8 cellular contexts compared by ENCODE assay signal in genomic region chr17:3843935-3844516, GRCh38.
DNase-seq lines count a peak whose midpoint lies in the region; ATAC-seq and TF ChIP-seq lines count a peak whose summit lies in the region.

No MANE protein-coding gene starts in this region.

- ATAC-seq in HG03175 (IDR thresholded peaks at IDR 0.05; ENCODE audit: unreplicated experiment) (no peak), HG03442 (IDR thresholded peaks at IDR 0.05; ENCODE audit: unreplicated experiment) (no peak)

- no peak overlapping the region for H3K4me3 ChIP-seq in GM12864 (ENCODE audit: low read depth, low read length)

- TF ChIP-seq CTCF in 22Rv1 (IDR thresholded peaks at IDR 0.05) (peak; percentile 91), GM12864 (IDR thresholded peaks at IDR 0.05; ENCODE audit: low read depth, low read length, missing control alignments) (peak; percentile 88)

- DNase-seq in GM12864 (ENCODE audit: low read depth) (no peak), NCI-H748 treated with DMSO at 0.1 percent for 48 hours (lab: John Stamatoyannopoulos, UW) (peak; percentile 21), activated T-cell treated with anti-CD3 and anti-CD28 coated beads for 4 hours (peak; percentile 31), germinal center (ENCODE audit: low spot score) (peak; percentile 67)
- DNase-seq in stimulated activated CD4-positive, alpha-beta T cell treated with anti-CD3 and anti-CD28 coated beads, Interleukin-2, amount 100 ng/mL, for 4 hours (ENCODE audit: low read depth): peak; percentile 24

- H3K27ac ChIP-seq in 22Rv1: 0 out of 2 replicates have a peak overlapping the region, but pooled peaks have one; percentile 60
